In the genomic region with DNA sequence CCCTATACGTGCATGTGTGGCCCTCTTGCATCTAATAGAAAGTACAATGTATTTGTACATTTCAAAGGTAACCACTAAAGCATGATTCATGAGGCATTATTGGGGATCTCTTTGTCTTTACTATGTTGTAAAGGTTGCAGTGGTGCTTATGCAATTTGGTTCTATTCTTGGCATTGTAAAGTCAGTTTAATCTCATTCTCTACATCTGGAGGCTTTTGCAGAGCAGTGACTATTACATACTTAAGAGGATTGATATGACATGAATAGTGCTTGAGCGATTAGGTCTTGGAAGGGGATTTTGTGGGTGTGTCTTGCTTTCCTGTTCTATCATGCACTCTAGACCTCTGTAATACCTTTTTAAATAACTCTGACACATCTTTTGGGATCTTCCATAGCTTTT, we compare ENCODE assay signal across 18 cellular contexts.
DNase-seq lines count a peak whose midpoint lies in the region; FAIRE-seq and TF ChIP-seq lines count a peak whose summit lies in the region.
"Had no signal": no experiment of that assay in that cellular context is flagged by ENCODE, and none has a peak within 500 bp of the region (broad histone marks: within the 10 kb centered on the region; RNA-seq: fewer than 3 reads in every experiment).

No MANE protein-coding gene starts in this region.

- POLR2A ChIA-PET in OCI-LY7 (lab: Charles Lee), result no interaction called here

- no peak overlapping the region for H3K4me2 ChIP-seq in astrocyte (ENCODE audit: low read length)
- H3K4me2 ChIP-seq in OCI-LY7 (ENCODE audit: low read length), result no peak overlapping the region

- CTCF ChIA-PET in OCI-LY7 (lab: Charles Lee; ENCODE audit: unreplicated experiment), result no interaction called here

- TF ChIP-seq CTCF in astrocyte (IDR thresholded peaks at IDR 0.05; ENCODE audit: insufficient read depth, low read depth, low read length), result no peak
- no peak for TF ChIP-seq CTCF in OCI-LY7 (conservative IDR thresholded peaks at IDR 0.05; ENCODE audit: low read length)

- H3K79me2 ChIP-seq in astrocyte (ENCODE audit: insufficient read depth, low read length), result no peaks in the 10 kb centered on the region
- H3K79me2 ChIP-seq in OCI-LY7 (ENCODE audit: insufficient read depth, low read depth, low read length), result no peaks in the 10 kb centered on the region

- no peak overlapping the region for H2AFZ ChIP-seq in astrocyte (ENCODE audit: low read depth, low read length)
- no peak overlapping the region for H2AFZ ChIP-seq in OCI-LY7 (ENCODE audit: low read length)

- peaks cover 9% of the 10 kb centered on the region for H3K4me1 Mint-ChIP-seq in astrocyte (ENCODE audit: low read depth, unreplicated experiment)
- H3K4me1 Mint-ChIP-seq: T-cell had no signal

- no peaks in the 10 kb centered on the region for H3K36me3 Mint-ChIP-seq in astrocyte (ENCODE audit: low read depth, unreplicated experiment)
- H3K36me3 Mint-ChIP-seq: activated naive CD4-positive, alpha-beta T cell treated with anti-CD3 and anti-CD28 coated beads, Interleukin-2, amount 50 U/mL, for 72 hours; T-cell had no signal

- H3K27ac ChIP-seq in astrocyte (ENCODE audit: low read depth, low read length), result no peak overlapping the region
- no peak overlapping the region for H3K27ac ChIP-seq in OCI-LY7 (ENCODE audit: low read depth, low read length, poor library complexity, severe bottlenecking)

- no peaks in the 10 kb centered on the region for H3K36me3 ChIP-seq in astrocyte (ENCODE audit: insufficient read depth, low read length)
- no peaks in the 10 kb centered on the region for H3K36me3 ChIP-seq in OCI-LY7 (ENCODE audit: insufficient read depth, low read length)
- H3K36me3 ChIP-seq: MG63 had no signal

- no peak overlapping the region for H3K9ac ChIP-seq in astrocyte (ENCODE audit: low read length)

- H3K9me3 Mint-ChIP-seq in astrocyte (ENCODE audit: unreplicated experiment), result peaks cover 1% of the 10 kb centered on the region

- H3K27me3 Mint-ChIP-seq in astrocyte (ENCODE audit: low read depth, unreplicated experiment), result peaks cover 6% of the 10 kb centered on the region

- no peak overlapping the region for H3K4me3 Mint-ChIP-seq in astrocyte (ENCODE audit: unreplicated experiment)
- H3K4me3 Mint-ChIP-seq: T-cell had no signal

- no TSS peak for BruUV-seq in OCI-LY7 (replicated peaks; lab: Mats Ljungman, UMichigan)

- no peaks in the 10 kb centered on the region for H3K9me3 ChIP-seq in astrocyte (ENCODE audit: insufficient read depth, low read depth, low read length)
- no peaks in the 10 kb centered on the region for H3K9me3 ChIP-seq in OCI-LY7 (ENCODE audit: low read length)
- H3K9me3 ChIP-seq: MG63 had no signal

- no peak overlapping the region for H3K27ac Mint-ChIP-seq in astrocyte (ENCODE audit: unreplicated experiment)
- H3K27ac Mint-ChIP-seq: activated naive CD4-positive, alpha-beta T cell treated with anti-CD3 and anti-CD28 coated beads, Interleukin-2, amount 50 U/mL, for 72 hours; T-cell had no signal

- H4K20me1 ChIP-seq in astrocyte (ENCODE audit: insufficient read depth, low read length) (no peaks in the 10 kb centered on the region), OCI-LY7 (ENCODE audit: insufficient read depth, low read length) (no peaks in the 10 kb centered on the region)

- no peaks in the 10 kb centered on the region for H3K27me3 ChIP-seq in astrocyte (ENCODE audit: insufficient read depth, low read length)
- H3K27me3 ChIP-seq: MG63 had no signal

- H3K4me3 ChIP-seq in astrocyte (ENCODE audit: insufficient read depth, low read depth, low read length) (no peak overlapping the region), OCI-LY7 (ENCODE audit: low read depth, low read length, poor library complexity, severe bottlenecking) (no peak overlapping the region)
- H3K4me3 ChIP-seq: MG63 had no signal

- peaks cover 4% of the 10 kb centered on the region for H3K4me1 ChIP-seq in astrocyte (ENCODE audit: insufficient read depth, low read length)
- no peaks in the 10 kb centered on the region for H3K4me1 ChIP-seq in OCI-LY7 (ENCODE audit: insufficient read depth, low read length, poor library complexity, severe bottlenecking)

- DNase-seq in EH (ENCODE audit: low read depth), result peak; percentile 34
- peak; percentile 89 for DNase-seq in MV-4-11 (lab: John Stamatoyannopoulos, UW)
- DNase-seq in astrocyte (ENCODE audit: low read depth), result peak; percentile 81
- peak; percentile 94 for DNase-seq in iris pigment epithelial cell (ENCODE audit: low read depth)
- no peak for DNase-seq in OCI-LY7 (ENCODE audit: low spot score)
- no peak for DNase-seq in UCSD-AML1 (lab: John Stamatoyannopoulos, UW; ENCODE audit: unreplicated experiment)
- no peak for DNase-seq in iPS-NIHi7 (ENCODE audit: extremely low spot score)
- no peak for DNase-seq in activated naive CD4-positive, alpha-beta T cell (lab: John Stamatoyannopoulos, UW)
- DNase-seq: activated CD4-positive, CD25-positive, alpha-beta regulatory T cell treated with anti-CD3 and anti-CD28 coated beads, Interleukin-2, amount 50 U/mL, for 72 hours; C1 segment of cervical spinal cord; MG63; NCI-H2107; substantia nigra; T-cell had no signal

- intact Hi-C loops in OCI-LY7 (cut with micrococcal nuclease; ENCODE audit: unreplicated experiment), result no loop called here

- FAIRE-seq in astrocyte (lab: Jason Lieb, UNC), result no peak
- FAIRE-seq: endothelial cell of umbilical vein, GM12891, HTR-8/SVneo had no signal

- no peaks in the 10 kb centered on the region for H3K9me2 ChIP-seq in OCI-LY7 (ENCODE audit: insufficient read depth, low read length)

Comparison
In these comparisons a context has a peak if more than half of its experiments do, and no peak if none do; other contexts are left out.
1. DNase-seq: peak in EH (single experiment), MV-4-11 (single experiment), astrocyte (single experiment) and iris pigment epithelial cell (single experiment); none in OCI-LY7 (single experiment), UCSD-AML1 (single experiment), iPS-NIHi7 (single experiment) and activated naive CD4-positive, alpha-beta T cell (0 of 4).